ENCODE assay signal across 11 cellular contexts in the genomic region with DNA sequence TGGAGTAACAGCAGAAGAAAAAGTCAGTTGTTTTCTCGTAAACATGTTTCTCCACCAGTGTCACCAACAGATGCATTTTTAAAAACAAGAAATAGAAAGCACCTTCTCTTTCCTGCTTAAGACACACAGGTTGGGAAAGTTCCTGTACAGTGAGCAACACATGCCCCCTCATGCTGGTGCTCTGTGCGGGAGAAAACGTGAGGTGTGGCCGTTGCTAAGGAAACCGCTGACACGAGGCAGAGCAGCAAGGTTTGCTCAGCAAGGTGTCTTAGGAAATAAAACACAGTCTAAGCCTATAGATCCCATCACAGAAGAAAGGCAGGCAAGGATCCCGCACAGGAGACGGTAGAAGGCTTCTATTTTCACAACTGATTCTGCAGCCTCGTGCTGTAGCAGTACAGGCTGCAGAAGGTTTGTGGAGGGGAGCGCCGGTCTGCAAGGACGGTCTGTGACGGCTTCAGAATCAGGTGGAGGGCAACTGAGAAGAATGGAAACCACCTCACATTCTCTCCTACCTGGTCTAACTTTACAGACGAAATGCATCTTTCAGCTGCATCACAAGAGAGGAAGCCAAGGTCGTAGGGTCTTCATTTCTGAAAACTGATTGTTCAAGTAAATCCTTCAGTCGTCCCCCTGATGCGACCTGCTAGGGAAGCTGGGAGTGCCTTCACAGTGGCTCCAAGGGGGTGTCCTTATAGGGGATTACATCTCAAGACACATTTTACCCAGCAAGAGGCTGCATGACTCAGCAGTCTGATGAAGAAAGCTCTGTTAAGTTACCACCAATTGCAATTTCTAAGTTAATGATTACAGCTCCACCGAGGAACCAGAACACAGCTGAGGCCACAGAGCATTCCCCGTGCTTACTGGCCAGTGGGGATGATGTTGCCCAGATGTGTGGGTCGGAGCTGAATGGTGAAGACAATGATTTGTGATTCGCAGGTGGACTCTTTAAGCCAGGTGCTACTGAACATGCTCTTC.
DNase-seq lines count a peak whose midpoint lies in the region; ATAC-seq and TF ChIP-seq lines count a peak whose summit lies in the region.
"Had no signal": no experiment of that assay in that cellular context is flagged by ENCODE, and none has a peak within 500 bp of the region (broad histone marks: within the 10 kb centered on the region; RNA-seq: fewer than 3 reads in every experiment).

No MANE protein-coding gene starts in this region.

- H3K27me3 ChIP-seq in thyroid gland (no peaks in the 10 kb centered on the region), WERI-Rb-1 (ENCODE audit: insufficient read depth, low read depth, severe bottlenecking) (no peaks in the 10 kb centered on the region)

- peak; percentile 57 for DNase-seq in activated CD8-positive, alpha-beta memory T cell treated with anti-CD3 and anti-CD28 coated beads for 24 hours
- no peak for DNase-seq in activated CD8-positive, alpha-beta memory T cell treated with anti-CD3 and anti-CD28 coated beads, Interleukin-2, amount 50 U/mL, for 4 hours
- no peak for DNase-seq in activated CD8-positive, alpha-beta memory T cell treated with anti-CD3 and anti-CD28 coated beads, Interleukin-2, amount 10 ng/mL, durations not matched to agents 7 days and 5 days
- DNase-seq in immature natural killer cell (no peak), thyroid gland (peak in 1 of 2 donors; percentile 26), NCI-H1436 (lab: John Stamatoyannopoulos, UW) (no peak), WERI-Rb-1 (no peak)
- DNase-seq: GOT3, NCI-H774 had no signal

- intact Hi-C loops in thyroid gland (cut with DNase I), result no loop called here

- TF ChIP-seq CTCF in thyroid gland (IDR thresholded peaks at IDR 0.05) (no peak), WERI-Rb-1 (IDR thresholded peaks at IDR 0.05; ENCODE audit: low read depth, low read length) (no peak)

- no peak overlapping the region for H3K4me3 ChIP-seq in thyroid gland (replicated peaks in 1 of 3)
- no peak overlapping the region for H3K4me3 ChIP-seq in WERI-Rb-1 (ENCODE audit: low read depth, low read length)

- no peak overlapping the region for H3K4me3 Mint-ChIP-seq in activated CD8-positive, alpha-beta memory T cell treated with anti-CD3 and anti-CD28 coated beads, Interleukin-2, amount 10 ng/mL, durations not matched to agents 7 days and 5 days
- no peak overlapping the region for H3K4me3 Mint-ChIP-seq in immature natural killer cell
- H3K4me3 Mint-ChIP-seq: CD14-positive monocyte had no signal

- WGBS in thyroid gland, 2 donors, result 71 to 75% methylated on average over 21 of the region's 21 CpGs

- H3K9me3 ChIP-seq in thyroid gland (no peaks in the 10 kb centered on the region), WERI-Rb-1 (ENCODE audit: severe bottlenecking) (no peaks in the 10 kb centered on the region)

- H3K36me3 Mint-ChIP-seq in activated CD8-positive, alpha-beta memory T cell treated with anti-CD3 and anti-CD28 coated beads, Interleukin-2, amount 10 ng/mL, durations not matched to agents 7 days and 5 days, result peaks cover 53% of the 10 kb centered on the region
- H3K36me3 Mint-ChIP-seq in immature natural killer cell, result peaks cover 4 to 41% (median 4%) of the 10 kb centered on the region in 3 donors

- no peak for ATAC-seq in activated CD8-positive, alpha-beta memory T cell treated with anti-CD3 and anti-CD28 coated beads, Interleukin-2, amount 10 ng/mL, durations not matched to agents 7 days and 5 days
- ATAC-seq in GM19395 (IDR thresholded peaks at IDR 0.05; ENCODE audit: unreplicated experiment), result no peak

- CTCF ChIA-PET in activated CD8-positive, alpha-beta memory T cell treated with anti-CD3 and anti-CD28 coated beads, Interleukin-2, amount 10 ng/mL, durations not matched to agents 7 days and 5 days (lab: Charles Lee), result interaction anchor here (0.8 to 3.1 kb wide), 4 partner anchors 9 to 270 kb away, joined by 3 to 20 read pairs (median 8); no protein-coding TSS in a partner anchor

- H3K9me3 Mint-ChIP-seq in activated CD8-positive, alpha-beta memory T cell treated with anti-CD3 and anti-CD28 coated beads, Interleukin-2, amount 10 ng/mL, durations not matched to agents 7 days and 5 days (ENCODE audit: low read depth), result no peaks in the 10 kb centered on the region
- H3K9me3 Mint-ChIP-seq in immature natural killer cell, result no peaks in the 10 kb centered on the region
- H3K9me3 Mint-ChIP-seq: CD14-positive monocyte had no signal

- peaks cover 75 to 90% of the 10 kb centered on the region in 2 donors for H3K4me1 ChIP-seq in thyroid gland

- H3K27ac ChIP-seq in thyroid gland, result peak overlapping the region; percentile 100
- H3K27ac ChIP-seq in WERI-Rb-1, result no peak overlapping the region

- H3K36me3 ChIP-seq in thyroid gland (peaks cover 16 to 19% of the 10 kb centered on the region in 2 donors), WERI-Rb-1 (no peaks in the 10 kb centered on the region)

- no peaks in the 10 kb centered on the region for H3K27me3 Mint-ChIP-seq in activated CD8-positive, alpha-beta memory T cell treated with anti-CD3 and anti-CD28 coated beads, Interleukin-2, amount 10 ng/mL, durations not matched to agents 7 days and 5 days
- H3K27me3 Mint-ChIP-seq in immature natural killer cell (ENCODE audit: low read depth in 3 of 3), result peaks cover 2 to 24% (median 2%) of the 10 kb centered on the region in 3 donors

- H3K4me1 Mint-ChIP-seq in activated CD8-positive, alpha-beta memory T cell treated with anti-CD3 and anti-CD28 coated beads, Interleukin-2, amount 10 ng/mL, durations not matched to agents 7 days and 5 days, result peaks cover 43% of the 10 kb centered on the region
- peaks cover 11 to 34% of the 10 kb centered on the region in 2 donors for H3K4me1 Mint-ChIP-seq in immature natural killer cell
- H3K4me1 Mint-ChIP-seq: CD14-positive monocyte had no signal

- no peak for TF ChIP-seq POLR2A in thyroid gland (IDR thresholded peaks at IDR 0.05)

- H3K27ac Mint-ChIP-seq in activated CD8-positive, alpha-beta memory T cell treated with anti-CD3 and anti-CD28 coated beads, Interleukin-2, amount 10 ng/mL, durations not matched to agents 7 days and 5 days, result peak overlapping the region; percentile 12
- peak overlapping the region in 4 of 6 donors; percentile 5 to 67 (median 32) for H3K27ac Mint-ChIP-seq in immature natural killer cell
